1 cellular context compared by ENCODE assay signal in genomic region chr1:166972827-166973226, GRCh38.
TF ChIP-seq lines count a peak whose summit lies in the region.

No MANE protein-coding gene starts in this region.

TF ChIP-seq in GM23338, 12 proteins besides CTCF, POLR2A, EP300 and RAD21:
- TF ChIP-seq, protein P1, sequence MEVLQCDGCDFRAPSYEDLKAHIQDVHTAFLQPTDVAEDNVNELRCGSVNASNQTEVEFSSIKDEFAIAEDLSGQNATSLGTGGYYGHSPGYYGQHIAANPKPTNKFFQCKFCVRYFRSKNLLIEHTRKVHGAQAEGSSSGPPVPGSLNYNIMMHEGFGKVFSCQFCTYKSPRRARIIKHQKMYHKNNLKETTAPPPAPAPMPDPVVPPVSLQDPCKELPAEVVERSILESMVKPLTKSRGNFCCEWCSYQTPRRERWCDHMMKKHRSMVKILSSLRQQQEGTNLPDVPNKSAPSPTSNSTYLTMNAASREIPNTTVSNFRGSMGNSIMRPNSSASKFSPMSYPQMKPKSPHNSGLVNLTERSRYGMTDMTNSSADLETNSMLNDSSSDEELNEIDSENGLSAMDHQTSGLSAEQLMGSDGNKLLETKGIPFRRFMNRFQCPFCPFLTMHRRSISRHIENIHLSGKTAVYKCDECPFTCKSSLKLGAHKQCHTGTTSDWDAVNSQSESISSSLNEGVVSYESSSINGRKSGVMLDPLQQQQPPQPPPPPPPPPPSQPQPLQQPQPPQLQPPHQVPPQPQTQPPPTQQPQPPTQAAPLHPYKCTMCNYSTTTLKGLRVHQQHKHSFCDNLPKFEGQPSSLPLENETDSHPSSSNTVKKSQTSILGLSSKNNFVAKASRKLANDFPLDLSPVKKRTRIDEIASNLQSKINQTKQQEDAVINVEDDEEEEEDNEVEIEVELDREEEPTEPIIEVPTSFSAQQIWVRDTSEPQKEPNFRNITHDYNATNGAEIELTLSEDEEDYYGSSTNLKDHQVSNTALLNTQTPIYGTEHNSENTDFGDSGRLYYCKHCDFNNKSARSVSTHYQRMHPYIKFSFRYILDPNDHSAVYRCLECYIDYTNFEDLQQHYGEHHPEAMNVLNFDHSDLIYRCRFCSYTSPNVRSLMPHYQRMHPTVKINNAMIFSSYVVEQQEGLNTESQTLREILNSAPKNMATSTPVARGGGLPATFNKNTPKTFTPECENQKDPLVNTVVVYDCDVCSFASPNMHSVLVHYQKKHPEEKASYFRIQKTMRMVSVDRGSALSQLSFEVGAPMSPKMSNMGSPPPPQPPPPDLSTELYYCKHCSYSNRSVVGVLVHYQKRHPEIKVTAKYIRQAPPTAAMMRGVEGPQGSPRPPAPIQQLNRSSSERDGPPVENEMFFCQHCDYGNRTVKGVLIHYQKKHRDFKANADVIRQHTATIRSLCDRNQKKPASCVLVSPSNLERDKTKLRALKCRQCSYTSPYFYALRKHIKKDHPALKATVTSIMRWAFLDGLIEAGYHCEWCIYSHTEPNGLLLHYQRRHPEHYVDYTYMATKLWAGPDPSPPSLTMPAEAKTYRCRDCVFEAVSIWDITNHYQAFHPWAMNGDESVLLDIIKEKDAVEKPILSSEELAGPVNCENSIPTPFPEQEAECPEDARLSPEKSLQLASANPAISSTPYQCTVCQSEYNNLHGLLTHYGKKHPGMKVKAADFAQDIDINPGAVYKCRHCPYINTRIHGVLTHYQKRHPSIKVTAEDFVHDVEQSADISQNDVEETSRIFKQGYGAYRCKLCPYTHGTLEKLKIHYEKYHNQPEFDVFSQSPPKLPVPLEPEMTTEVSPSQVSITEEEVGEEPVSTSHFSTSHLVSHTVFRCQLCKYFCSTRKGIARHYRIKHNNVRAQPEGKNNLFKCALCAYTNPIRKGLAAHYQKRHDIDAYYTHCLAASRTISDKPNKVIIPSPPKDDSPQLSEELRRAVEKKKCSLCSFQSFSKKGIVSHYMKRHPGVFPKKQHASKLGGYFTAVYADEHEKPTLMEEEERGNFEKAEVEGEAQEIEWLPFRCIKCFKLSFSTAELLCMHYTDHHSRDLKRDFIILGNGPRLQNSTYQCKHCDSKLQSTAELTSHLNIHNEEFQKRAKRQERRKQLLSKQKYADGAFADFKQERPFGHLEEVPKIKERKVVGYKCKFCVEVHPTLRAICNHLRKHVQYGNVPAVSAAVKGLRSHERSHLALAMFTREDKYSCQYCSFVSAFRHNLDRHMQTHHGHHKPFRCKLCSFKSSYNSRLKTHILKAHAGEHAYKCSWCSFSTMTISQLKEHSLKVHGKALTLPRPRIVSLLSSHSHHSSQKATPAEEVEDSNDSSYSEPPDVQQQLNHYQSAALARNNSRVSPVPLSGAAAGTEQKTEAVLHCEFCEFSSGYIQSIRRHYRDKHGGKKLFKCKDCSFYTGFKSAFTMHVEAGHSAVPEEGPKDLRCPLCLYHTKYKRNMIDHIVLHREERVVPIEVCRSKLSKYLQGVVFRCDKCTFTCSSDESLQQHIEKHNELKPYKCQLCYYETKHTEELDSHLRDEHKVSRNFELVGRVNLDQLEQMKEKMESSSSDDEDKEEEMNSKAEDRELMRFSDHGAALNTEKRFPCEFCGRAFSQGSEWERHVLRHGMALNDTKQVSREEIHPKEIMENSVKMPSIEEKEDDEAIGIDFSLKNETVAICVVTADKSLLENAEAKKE (CRISPR knock-in tag; IDR thresholded peaks at IDR 0.05), result no peak
- TF ChIP-seq STAT1 (IDR thresholded peaks at IDR 0.05; ENCODE audit: unreplicated experiment) (no peak), ZNF331 (CRISPR knock-in tag; IDR thresholded peaks at IDR 0.05; ENCODE audit: low read depth) (no peak), ZNF114 (CRISPR knock-in tag; IDR thresholded peaks at IDR 0.05) (no peak), EZH2phosphoT487 (IDR thresholded peaks at IDR 0.05; ENCODE audit: unreplicated experiment) (no peak), CREB1 (CRISPR knock-in tag; IDR thresholded peaks at IDR 0.05; ENCODE audit: low read depth) (no peak), EZH2 (IDR thresholded peaks at IDR 0.05; ENCODE audit: low read depth, unreplicated experiment) (no peak)
- TF ChIP-seq, protein P2, sequence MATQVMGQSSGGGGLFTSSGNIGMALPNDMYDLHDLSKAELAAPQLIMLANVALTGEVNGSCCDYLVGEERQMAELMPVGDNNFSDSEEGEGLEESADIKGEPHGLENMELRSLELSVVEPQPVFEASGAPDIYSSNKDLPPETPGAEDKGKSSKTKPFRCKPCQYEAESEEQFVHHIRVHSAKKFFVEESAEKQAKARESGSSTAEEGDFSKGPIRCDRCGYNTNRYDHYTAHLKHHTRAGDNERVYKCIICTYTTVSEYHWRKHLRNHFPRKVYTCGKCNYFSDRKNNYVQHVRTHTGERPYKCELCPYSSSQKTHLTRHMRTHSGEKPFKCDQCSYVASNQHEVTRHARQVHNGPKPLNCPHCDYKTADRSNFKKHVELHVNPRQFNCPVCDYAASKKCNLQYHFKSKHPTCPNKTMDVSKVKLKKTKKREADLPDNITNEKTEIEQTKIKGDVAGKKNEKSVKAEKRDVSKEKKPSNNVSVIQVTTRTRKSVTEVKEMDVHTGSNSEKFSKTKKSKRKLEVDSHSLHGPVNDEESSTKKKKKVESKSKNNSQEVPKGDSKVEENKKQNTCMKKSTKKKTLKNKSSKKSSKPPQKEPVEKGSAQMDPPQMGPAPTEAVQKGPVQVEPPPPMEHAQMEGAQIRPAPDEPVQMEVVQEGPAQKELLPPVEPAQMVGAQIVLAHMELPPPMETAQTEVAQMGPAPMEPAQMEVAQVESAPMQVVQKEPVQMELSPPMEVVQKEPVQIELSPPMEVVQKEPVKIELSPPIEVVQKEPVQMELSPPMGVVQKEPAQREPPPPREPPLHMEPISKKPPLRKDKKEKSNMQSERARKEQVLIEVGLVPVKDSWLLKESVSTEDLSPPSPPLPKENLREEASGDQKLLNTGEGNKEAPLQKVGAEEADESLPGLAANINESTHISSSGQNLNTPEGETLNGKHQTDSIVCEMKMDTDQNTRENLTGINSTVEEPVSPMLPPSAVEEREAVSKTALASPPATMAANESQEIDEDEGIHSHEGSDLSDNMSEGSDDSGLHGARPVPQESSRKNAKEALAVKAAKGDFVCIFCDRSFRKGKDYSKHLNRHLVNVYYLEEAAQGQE (IDR thresholded peaks at IDR 0.05; ENCODE audit: unreplicated experiment), result no peak
- TF ChIP-seq, protein P3, sequence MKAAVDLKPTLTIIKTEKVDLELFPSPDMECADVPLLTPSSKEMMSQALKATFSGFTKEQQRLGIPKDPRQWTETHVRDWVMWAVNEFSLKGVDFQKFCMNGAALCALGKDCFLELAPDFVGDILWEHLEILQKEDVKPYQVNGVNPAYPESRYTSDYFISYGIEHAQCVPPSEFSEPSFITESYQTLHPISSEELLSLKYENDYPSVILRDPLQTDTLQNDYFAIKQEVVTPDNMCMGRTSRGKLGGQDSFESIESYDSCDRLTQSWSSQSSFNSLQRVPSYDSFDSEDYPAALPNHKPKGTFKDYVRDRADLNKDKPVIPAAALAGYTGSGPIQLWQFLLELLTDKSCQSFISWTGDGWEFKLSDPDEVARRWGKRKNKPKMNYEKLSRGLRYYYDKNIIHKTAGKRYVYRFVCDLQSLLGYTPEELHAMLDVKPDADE (IDR thresholded peaks at IDR 0.05), result no peak
